In genomic region chr4:75514949-75515612, GRCh38 we compare ENCODE assay signal across 8 cellular contexts. TPM values are rescaled to one million over a fixed set of nuclear protein-coding genes. Genes with fewer than 3 reads are reported as not detected.
A peak's percentile ranks its signal among the peaks of the same experiment; 100 is the strongest.
DNase-seq lines count a peak whose midpoint lies in the region; ATAC-seq and TF ChIP-seq lines count a peak whose summit lies in the region.

No MANE protein-coding gene starts in this region.

- TF ChIP-seq EP300 in ovary (IDR thresholded peaks at IDR 0.05): no peak

- H3K27ac ChIP-seq in SK-N-MC: peak overlapping the region; percentile 74
- H3K27ac ChIP-seq in ovary: peak overlapping the region; percentile 88 to 90

- peaks cover 54% of the 10 kb centered on the region for H3K36me3 ChIP-seq in SK-N-MC (ENCODE audit: insufficient read depth, low read length)
- H3K36me3 ChIP-seq in ovary: no peaks in the 10 kb centered on the region

- no peak for ATAC-seq in HG03460 (IDR thresholded peaks at IDR 0.05; ENCODE audit: unreplicated experiment)
- ATAC-seq in activated CD4-positive, CD25-positive, alpha-beta regulatory T cell treated with anti-CD3 and anti-CD28 coated beads, Interleukin-2, amount 50 U/mL, for 24 hours: no peak

- WGBS in ovary, 3 donors: 36 to 52% (median 39%) methylated on average over 9 of the region's 9 CpGs

- TF ChIP-seq POLR2A in ovary (IDR thresholded peaks at IDR 0.05): no peak

- H3K9me3 ChIP-seq in SK-N-MC (ENCODE audit: low read depth, low read length) (0 out of 2 replicates have a peak, but pooled peaks cover 4% of the 10 kb centered on the region), ovary (no peaks in the 10 kb centered on the region)

- DNase-seq in DMS 273 (lab: John Stamatoyannopoulos, UW; ENCODE audit: unreplicated experiment) (peak; percentile 13), DMS 273 treated with DMSO at 0.1 percent for 48 hours (lab: John Stamatoyannopoulos, UW) (no peak), HFF-Myc (ENCODE audit: extremely low read depth, low read depth) (no peak), SK-N-MC (ENCODE audit: low read depth, low spot score) (no peak), epithelial cell of proximal tubule (ENCODE audit: low read depth) (no peak), ovary (no peak)

- peak overlapping the region; percentile 89 for H3K9ac ChIP-seq in SK-N-MC (ENCODE audit: insufficient read length)

- TF ChIP-seq CTCF in HFF-Myc (IDR thresholded peaks at IDR 0.05; ENCODE audit: low read depth, low read length, missing control alignments) (no peak), epithelial cell of proximal tubule (conservative IDR thresholded peaks at IDR 0.05; ENCODE audit: low read depth, low read length) (no peak), ovary (IDR thresholded peaks at IDR 0.05) (no peak)

- H3K27me3 ChIP-seq in ovary: no peaks in the 10 kb centered on the region

- H3K4me3 ChIP-seq in HFF-Myc (replicated peaks; ENCODE audit: low read depth, low read length): peak overlapping the region; percentile 69
- H3K4me3 ChIP-seq in SK-N-MC: peak overlapping the region; percentile 89
- H3K4me3 ChIP-seq in epithelial cell of proximal tubule (ENCODE audit: low read depth, low read length): peak overlapping the region; percentile 71
- peak overlapping the region; percentile 46 for H3K4me3 ChIP-seq in ovary

- H3K4me1 ChIP-seq in ovary (ENCODE audit: insufficient read depth): peaks cover 10% of the 10 kb centered on the region

- intact Hi-C loops in ovary (cut with DNase I): loop anchor here in 1 of 4 donors (10.0 kb wide), 2 partner anchors 150 to 580 kb away; partner anchors contain the start of gene PARM1

RNA-seq across cellular contexts. Expression of gene THAP6, which starts 0.8 kb away (rescaled TPM):
- total RNA-seq in epithelial cell of proximal tubule (7.0 and 8.4 TPM in 2 replicates), ovary (10 to 100 TPM; 10.0 to 30.7 (median 18.9) TPM)
- 10 to 100 TPM in 1 of 2 donors, 1 to 10 TPM in 1; 7.4 to 11.7 TPM for polyA plus RNA-seq in ovary

RNA-seq across cellular contexts. Expression of gene RCHY1, which starts 0.9 kb away (rescaled TPM):
- total RNA-seq in epithelial cell of proximal tubule (11.2 and 37.3 TPM in 2 replicates), ovary (10 to 100 TPM; 14.6 to 40.3 (median 28.1) TPM)
- 10 to 100 TPM; 16.6 to 43.4 TPM for polyA plus RNA-seq in ovary

RNA-seq across cellular contexts. Expression of gene ODAPH, which starts 40.8 kb away (rescaled TPM):
- total RNA-seq in epithelial cell of proximal tubule: 0.87 TPM in 1 of 2 replicates, not detected in the other
- not detected for total RNA-seq in ovary
- not detected for polyA plus RNA-seq in ovary
